In the genomic region with DNA sequence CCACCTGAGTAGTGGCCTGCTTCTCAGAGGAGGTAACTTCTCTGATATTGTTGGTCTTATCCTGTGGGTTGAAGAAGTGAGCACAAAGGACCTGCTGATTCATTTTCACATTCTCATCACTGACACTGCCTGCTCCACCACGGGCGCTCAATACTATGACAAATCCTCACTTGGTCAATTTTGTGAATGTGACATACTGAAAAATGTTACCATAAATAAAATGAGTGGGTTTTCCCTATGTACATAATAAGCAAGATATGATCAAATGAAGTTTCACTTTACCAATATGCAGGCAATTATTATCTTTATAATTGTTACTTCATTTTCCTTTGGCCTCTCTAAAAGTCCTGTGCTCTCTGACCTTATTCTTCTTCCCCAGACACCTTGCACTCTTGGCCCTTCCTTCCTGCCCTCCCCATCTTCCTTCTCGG, we compare ENCODE assay signal across 8 cellular contexts.
DNase-seq lines count a peak whose midpoint lies in the region; ATAC-seq and TF ChIP-seq lines count a peak whose summit lies in the region.

No MANE protein-coding gene starts in this region.

- no peak overlapping the region for H2BK15ac ChIP-seq in neuronal stem cell (ENCODE audit: low read length)

- no peak overlapping the region for H3K14ac ChIP-seq in neuronal stem cell (ENCODE audit: low read length)

- no peak overlapping the region for H2AFZ ChIP-seq in neuronal stem cell (ENCODE audit: low read length)

- H3K4ac ChIP-seq in neuronal stem cell (ENCODE audit: low read length): no peak overlapping the region

- H3K18ac ChIP-seq in neuronal stem cell (ENCODE audit: low read length): no peak overlapping the region

- H3K36me3 ChIP-seq in gastroesophageal sphincter (no peaks in the 10 kb centered on the region), neuronal stem cell (replicated peaks in 1 of 2; ENCODE audit: control insufficient read depth in 2 of 2, insufficient read depth in 2 of 2, low read length in 2 of 2) (no peaks in the 10 kb centered on the region)

- H3K4me1 ChIP-seq in gastroesophageal sphincter (peaks cover 0 to 3% (median 0%) of the 10 kb centered on the region in 3 donors), neuronal stem cell (ENCODE audit: control insufficient read depth in 2 of 2, insufficient read depth in 1 of 2, low read depth in 1 of 2, low read length in 2 of 2) (peaks cover 6 to 11% of the 10 kb centered on the region in 2 donors)

- no peaks in the 10 kb centered on the region for H3K79me1 ChIP-seq in neuronal stem cell (ENCODE audit: low read depth, low read length)

- no peak overlapping the region for H2AK5ac ChIP-seq in neuronal stem cell (ENCODE audit: low read depth, low read length)

- DNase-seq in OCI-M1 (lab: John Stamatoyannopoulos, UW): peak; percentile 37
- no peak for DNase-seq in NCI-H82 (lab: John Stamatoyannopoulos, UW)
- DNase-seq in HPDE6-E6E7 (ENCODE audit: extremely low spot score): no peak
- DNase-seq in neuronal stem cell (ENCODE audit: low spot score): no peak

- H3K4me3 ChIP-seq in gastroesophageal sphincter (no peak overlapping the region), neuronal stem cell (ENCODE audit: low read length in 2 of 2) (no peak overlapping the region)

- H3K9me3 ChIP-seq in gastroesophageal sphincter: no peaks in the 10 kb centered on the region
- no peaks in the 10 kb centered on the region for H3K9me3 ChIP-seq in neuronal stem cell (replicated peaks in 1 of 2; ENCODE audit: control insufficient read depth in 2 of 2, insufficient read depth in 1 of 2, low read depth in 1 of 2, low read length in 2 of 2)

- no peak overlapping the region for H4K8ac ChIP-seq in neuronal stem cell (ENCODE audit: low read depth, low read length)

- H4K91ac ChIP-seq in neuronal stem cell (ENCODE audit: low read depth, low read length, poor library complexity): no peak overlapping the region

- TF ChIP-seq EP300 in gastroesophageal sphincter (IDR thresholded peaks at IDR 0.05): no peak

- H3K9ac ChIP-seq in neuronal stem cell (ENCODE audit: low read depth, low read length, poor library complexity): no peak overlapping the region

- no peak overlapping the region for H2BK12ac ChIP-seq in neuronal stem cell (ENCODE audit: low read length)

- H3K27me3 ChIP-seq in gastroesophageal sphincter (no peaks in the 10 kb centered on the region), neuronal stem cell (ENCODE audit: control insufficient read depth in 3 of 3, insufficient read depth in 3 of 3, low read depth in 1 of 3, low read length in 3 of 3) (no peaks in the 10 kb centered on the region)

- no peak for TF ChIP-seq POLR2A in gastroesophageal sphincter (IDR thresholded peaks at IDR 0.05)

- WGBS in gastroesophageal sphincter (ENCODE audit: low coverage in 1 of 2), 2 donors: 73 to 80% methylated on average over 2 to 3 of the region's 3 CpGs
- no CpG with 5 or more reads among the region's 3 CpGs for WGBS in neuronal stem cell (ENCODE audit: extremely low coverage in 2 of 2, insufficient read length in 2 of 2, insufficient replicate concordance in 1 of 2), 2 donors

- TF ChIP-seq CTCF in gastroesophageal sphincter (IDR thresholded peaks at IDR 0.05): no peak

- H3K23ac ChIP-seq in neuronal stem cell (ENCODE audit: low read depth, low read length, poor library complexity): no peak overlapping the region

- no peak overlapping the region for H2BK120ac ChIP-seq in neuronal stem cell (ENCODE audit: low read depth, low read length)

- no peak overlapping the region for H2BK5ac ChIP-seq in neuronal stem cell (ENCODE audit: low read length)

- ATAC-seq in GM18502 (IDR thresholded peaks at IDR 0.05; ENCODE audit: poor library complexity, unreplicated experiment) (peak; percentile 85), GM21786 (IDR thresholded peaks at IDR 0.05; ENCODE audit: unreplicated experiment) (peak; percentile 73), gastroesophageal sphincter (no peak), HG03097 (IDR thresholded peaks at IDR 0.05; ENCODE audit: low FRiP score, unreplicated experiment) (no peak)

- H3K27ac ChIP-seq in gastroesophageal sphincter (peak overlapping the region; percentile 39 to 68 (median 63)), neuronal stem cell (replicated peaks; ENCODE audit: low read length) (no peak overlapping the region)

- H3K4me2 ChIP-seq in neuronal stem cell (ENCODE audit: insufficient read depth, low read length, poor library complexity, severe bottlenecking): no peak overlapping the region

Comparison
In these comparisons a context has a peak if more than half of its experiments do, and no peak if none do; other contexts are left out.
1. ATAC-seq: peak in GM18502 (single experiment) and GM21786 (single experiment); none in gastroesophageal sphincter (single experiment) and HG03097 (single experiment).